1 cellular context compared by ENCODE assay signal in genomic region chr10:110872984-110873569, GRCh38.
A peak's percentile ranks its signal among the peaks of the same experiment; 100 is the strongest.
TF ChIP-seq lines count a peak whose summit lies in the region.

No MANE protein-coding gene starts in this region.

TF ChIP-seq in HepG2, 621 proteins besides CTCF, POLR2A, EP300 and RAD21:
- TF ChIP-seq ZNF761 (CRISPR knock-in tag; conservative IDR thresholded peaks at IDR 0.05) (no peak), SP140L (CRISPR knock-in tag; IDR thresholded peaks at IDR 0.05; ENCODE audit: borderline replicate concordance) (0 out of 2 replicates have a peak, but pooled peaks have one; percentile 22), CREB1 (IDR thresholded peaks at IDR 0.05) (no peak), CREB1 (CRISPR knock-in tag; IDR thresholded peaks at IDR 0.05) (peak; percentile 55), MTF2 (CRISPR knock-in tag; IDR thresholded peaks at IDR 0.05; ENCODE audit: borderline replicate concordance) (no peak), ZNF24 (IDR thresholded peaks at IDR 0.05) (no peak), ZNF20 (CRISPR knock-in tag; IDR thresholded peaks at IDR 0.05) (no peak), ZNF33A (CRISPR knock-in tag; IDR thresholded peaks at IDR 0.05; ENCODE audit: borderline replicate concordance) (no peak), REXO4 (CRISPR knock-in tag; IDR thresholded peaks at IDR 0.05; ENCODE audit: borderline replicate concordance) (no peak), FOXO4 (CRISPR knock-in tag; conservative IDR thresholded peaks at IDR 0.05) (no peak), TFAP4 (IDR thresholded peaks at IDR 0.05; ENCODE audit: borderline replicate concordance, low read depth) (no peak), ZNF749 (CRISPR knock-in tag; IDR thresholded peaks at IDR 0.05; ENCODE audit: borderline replicate concordance) (no peak), ZNF3 (CRISPR knock-in tag; IDR thresholded peaks at IDR 0.05) (no peak), ZNF773 (CRISPR knock-in tag; IDR thresholded peaks at IDR 0.05; ENCODE audit: borderline replicate concordance) (no peak), ZNF737 (CRISPR knock-in tag; IDR thresholded peaks at IDR 0.05; ENCODE audit: borderline replicate concordance) (no peak), ATF5 (CRISPR knock-in tag; IDR thresholded peaks at IDR 0.05; ENCODE audit: low read depth) (no peak), NCOR1 (IDR thresholded peaks at IDR 0.05; ENCODE audit: borderline replicate concordance, low read length) (0 out of 2 replicates have a peak, but pooled peaks have one; percentile 3), ATF1 (CRISPR knock-in tag; IDR thresholded peaks at IDR 0.05) (peak; percentile 43; the same call in 1 of the 2 replicates), ZNF879 (CRISPR knock-in tag; IDR thresholded peaks at IDR 0.05) (0 out of 2 replicates have a peak, but pooled peaks have one; percentile 0)
- TF ChIP-seq, protein P1, sequence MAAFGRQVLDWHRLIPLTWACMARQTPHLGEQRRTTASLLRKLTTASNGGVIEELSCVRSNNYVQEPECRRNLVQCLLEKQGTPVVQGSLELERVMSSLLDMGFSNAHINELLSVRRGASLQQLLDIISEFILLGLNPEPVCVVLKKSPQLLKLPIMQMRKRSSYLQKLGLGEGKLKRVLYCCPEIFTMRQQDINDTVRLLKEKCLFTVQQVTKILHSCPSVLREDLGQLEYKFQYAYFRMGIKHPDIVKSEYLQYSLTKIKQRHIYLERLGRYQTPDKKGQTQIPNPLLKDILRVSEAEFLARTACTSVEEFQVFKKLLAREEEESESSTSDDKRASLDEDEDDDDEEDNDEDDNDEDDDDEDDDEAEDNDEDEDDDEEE (CRISPR knock-in tag; IDR thresholded peaks at IDR 0.05): no peak
